ENCODE assay signal across 8 cellular contexts in genomic region chr1:211258310-211258755, GRCh38. TPM values are rescaled to one million over a fixed set of nuclear protein-coding genes. Genes with fewer than 3 reads are reported as not detected.
DNase-seq lines count a peak whose midpoint lies in the region; ATAC-seq, FAIRE-seq and TF ChIP-seq lines count a peak whose summit lies in the region.

No MANE protein-coding gene starts in this region.

- no peaks in the 10 kb centered on the region for H3K36me3 ChIP-seq in kidney (ENCODE audit: control insufficient read depth in 1 of 2, insufficient read depth in 2 of 2, low read length in 2 of 2)

- ATAC-seq in GM18867 (IDR thresholded peaks at IDR 0.05; ENCODE audit: unreplicated experiment) (peak; percentile 29), HG03139 (IDR thresholded peaks at IDR 0.05; ENCODE audit: unreplicated experiment) (peak; percentile 30)

- H3K9me3 ChIP-seq in kidney (ENCODE audit: control insufficient read depth in 1 of 2, low read length in 2 of 2), result no peaks in the 10 kb centered on the region

- H3K4me3 ChIP-seq in kidney (ENCODE audit: low read length in 2 of 2), result peak overlapping the region; percentile 92 to 98

- no peak for FAIRE-seq in kidney (lab: Jason Lieb, UNC)

- intact Hi-C loops in kidney (cut with DNase I), result no loop called here

- no peak for TF ChIP-seq CTCF in kidney (IDR thresholded peaks at IDR 0.05; ENCODE audit: borderline replicate concordance, extremely low read depth, insufficient read depth)

- peak overlapping the region; percentile 93 to 100 for H3K9ac ChIP-seq in kidney (ENCODE audit: low read length in 2 of 2)

- peak; percentile 79 for DNase-seq in A172 (ENCODE audit: low spot score)
- DNase-seq in NCI-H446 (lab: John Stamatoyannopoulos, UW), result peak; percentile 64 to 87
- DNase-seq in activated CD4-positive, alpha-beta T cell treated with anti-CD3 and anti-CD28 coated beads for 1 hour, result peak; percentile 31
- DNase-seq in cerebellar cortex (ENCODE audit: low spot score), result peak; percentile 81
- DNase-seq in kidney, result peak; percentile 93
- peak; percentile 76 for DNase-seq in stimulated activated CD4-positive, alpha-beta T cell treated with anti-CD3 and anti-CD28 coated beads, Interleukin-15, amount 100 ng/mL, for 24 hours

- H3K4me1 ChIP-seq in kidney (ENCODE audit: control insufficient read depth in 1 of 2, insufficient read depth in 1 of 2, low read depth in 1 of 2, low read length in 2 of 2), result peaks cover 0 to 6% of the 10 kb centered on the region in 2 donors

- H3K27ac ChIP-seq in kidney (ENCODE audit: low read depth in 2 of 2, low read length in 2 of 2), result peak overlapping the region; percentile 97 to 99

RNA-seq across cellular contexts. Expression of gene RCOR3, which starts 0.8 kb away (rescaled TPM):
- 15.1 and 19.8 TPM in 2 replicates for total RNA-seq in A172 (2014; rRNA removed; shearing (Covaris generic))
- 64.9 TPM for total RNA-seq in kidney
- polyA plus RNA-seq in kidney (ENCODE audit: insufficient read depth, low read depth, low replicate concordance), result 19.8 TPM

Comparison
In these comparisons a context has a peak if more than half of its experiments do, and no peak if none do; other contexts are left out.
1. Peak in every context shown above with its lines: DNase-seq, ATAC-seq, H3K4me3 ChIP-seq and H3K27ac ChIP-seq.
2. DNase-seq: peak in every context shown above with its lines; median percentile 93 in kidney; 81 in cerebellar cortex; 79 in A172; 76 in stimulated activated CD4-positive, alpha-beta T cell treated with anti-CD3 and anti-CD28 coated beads, Interleukin-15, amount 100 ng/mL, for 24 hours; 76 in NCI-H446; 31 in activated CD4-positive, alpha-beta T cell treated with anti-CD3 and anti-CD28 coated beads for 1 hour.